ENCODE assay signal across 8 cellular contexts in genomic region chr20:1894951-1895673, GRCh38. TPM values are rescaled to one million over a fixed set of nuclear protein-coding genes. Genes with fewer than 3 reads are reported as not detected.
A peak's percentile ranks its signal among the peaks of the same experiment; 100 is the strongest.
DNase-seq lines count a peak whose midpoint lies in the region; ATAC-seq and TF ChIP-seq lines count a peak whose summit lies in the region.

Gene SIRPA (plus strand): TSS chr20:1895407. CDS start chr20:1895448, 41 bp downstream.

- CTCF ChIA-PET in CD8-positive, alpha-beta memory T cell (lab: Charles Lee) = no interaction called here
- CTCF ChIA-PET in HEK293 (lab: Yijun Ruan, JAX) = no interaction called here

- no peaks in the 10 kb centered on the region for H3K36me3 Mint-ChIP-seq in CD8-positive, alpha-beta memory T cell
- H3K36me3 Mint-ChIP-seq in endodermal cell (ENCODE audit: low read depth) = no peaks in the 10 kb centered on the region

- H3K4me3 ChIP-seq in CD8-positive, alpha-beta memory T cell (ENCODE audit: low read length) = no peak within 1 kb of the TSS
- H3K4me3 ChIP-seq in HEK293 (ENCODE audit: low read depth, low read length) = peak within 1 kb of the TSS; percentile 56
- peak within 1 kb of the TSS; percentile 84 for H3K4me3 ChIP-seq in SK-N-MC
- H3K4me3 ChIP-seq in endodermal cell (ENCODE audit: low read length) = peak within 1 kb of the TSS; percentile 74
- peak within 1 kb of the TSS; percentile 65 for H3K4me3 ChIP-seq in lower lobe of right lung
- peak within 1 kb of the TSS; percentile 76 to 85 for H3K4me3 ChIP-seq in stomach smooth muscle (ENCODE audit: low read length in 2 of 2)

- H3K4me1 ChIP-seq in CD8-positive, alpha-beta memory T cell (ENCODE audit: insufficient read depth, low read length) = no peaks in the 10 kb centered on the region
- peaks cover 16% of the 10 kb centered on the region for H3K4me1 ChIP-seq in HEK293 (ENCODE audit: control insufficient read depth, insufficient read depth, low read length)
- peaks cover 3% of the 10 kb centered on the region for H3K4me1 ChIP-seq in endodermal cell (ENCODE audit: control insufficient read depth, insufficient read depth, low read length)
- H3K4me1 ChIP-seq in lower lobe of right lung = peaks cover 54% of the 10 kb centered on the region
- H3K4me1 ChIP-seq in stomach smooth muscle (ENCODE audit: control insufficient read depth, insufficient read depth, low read length) = peaks cover 42% of the 10 kb centered on the region

- H3K27me3 Mint-ChIP-seq in CD8-positive, alpha-beta memory T cell = peaks cover 44 to 73% of the 10 kb centered on the region in 2 donors
- peaks cover 42% of the 10 kb centered on the region for H3K27me3 Mint-ChIP-seq in endodermal cell (ENCODE audit: insufficient read depth)

- peak within 1 kb of the TSS in 1 of 8 donors; percentile 31 for H3K27ac Mint-ChIP-seq in CD8-positive, alpha-beta memory T cell
- H3K27ac Mint-ChIP-seq in endodermal cell = peak within 1 kb of the TSS; percentile 5

- H3K9ac ChIP-seq in SK-N-MC (ENCODE audit: insufficient read length) (peak within 1 kb of the TSS; percentile 91), endodermal cell (ENCODE audit: extremely low read depth, low read length, poor library complexity, severe bottlenecking) (no peak within 1 kb of the TSS), stomach smooth muscle (ENCODE audit: low read length in 2 of 2) (peak within 1 kb of the TSS; percentile 80 to 83)

- peaks cover 0 to 9% (median 0%) of the 10 kb centered on the region in 3 donors for H3K4me1 Mint-ChIP-seq in CD8-positive, alpha-beta memory T cell
- peaks cover 44% of the 10 kb centered on the region for H3K4me1 Mint-ChIP-seq in endodermal cell

- DNase-seq in CD8-positive, alpha-beta memory T cell = no peak
- DNase-seq in SK-N-MC (ENCODE audit: low read depth, low spot score) (no peak), endodermal cell (peak; percentile 79), lower lobe of right lung (peak; percentile 58), DMS114 treated with DMSO at 0.1 percent for 48 hours (lab: John Stamatoyannopoulos, UW; ENCODE audit: unreplicated experiment) (no peak)

- H3K4me3 Mint-ChIP-seq in CD8-positive, alpha-beta memory T cell = peak within 1 kb of the TSS in 6 of 7 donors; percentile 50 to 84 (median 56)
- H3K4me3 Mint-ChIP-seq in endodermal cell = peak within 1 kb of the TSS; percentile 62

- ATAC-seq in lower lobe of right lung (peak; percentile 38 to 52), HG03460 (IDR thresholded peaks at IDR 0.05; ENCODE audit: unreplicated experiment) (no peak)

- intact Hi-C loops in lower lobe of right lung (cut with DNase I) = no loop called here

- peaks cover 13% of the 10 kb centered on the region for H3K27me3 ChIP-seq in CD8-positive, alpha-beta memory T cell (ENCODE audit: insufficient read depth, low read length, poor library complexity, severe bottlenecking)
- H3K27me3 ChIP-seq in endodermal cell (ENCODE audit: control insufficient read depth, insufficient read depth, low read length, poor library complexity, severe bottlenecking) (peaks cover 26% of the 10 kb centered on the region), lower lobe of right lung (ENCODE audit: low read depth) (peaks cover 39% of the 10 kb centered on the region), stomach smooth muscle (ENCODE audit: control insufficient read depth in 1 of 2, insufficient read depth in 2 of 2, low read length in 2 of 2) (no peaks in the 10 kb centered on the region)

- H3K36me3 ChIP-seq in CD8-positive, alpha-beta memory T cell (ENCODE audit: insufficient read depth, low read length) = no peaks in the 10 kb centered on the region
- H3K36me3 ChIP-seq in HEK293 (ENCODE audit: control insufficient read depth in 2 of 2, insufficient read depth in 1 of 2, low read length in 2 of 2) (no peaks in the 10 kb centered on the region), SK-N-MC (ENCODE audit: insufficient read depth, low read length) (no peaks in the 10 kb centered on the region; the same call in 1 of the 2 replicates), endodermal cell (ENCODE audit: control insufficient read depth, insufficient read depth, low read length) (no peaks in the 10 kb centered on the region), lower lobe of right lung (no peaks in the 10 kb centered on the region), stomach smooth muscle (ENCODE audit: control insufficient read depth in 2 of 2, insufficient read depth in 2 of 2, low read length in 2 of 2) (no peaks in the 10 kb centered on the region)

- 1 to 3% methylated on average over 10 to 67 of the region's 74 CpGs for WGBS in endodermal cell (ENCODE audit: insufficient coverage in 1 of 2, insufficient read length in 1 of 2), 2 experiments

- no peak for TF ChIP-seq CTCF in HEK293 (tag by site-specific recombination; IDR thresholded peaks at IDR 0.05)
- TF ChIP-seq CTCF in endodermal cell (conservative IDR thresholded peaks at IDR 0.05) = no peak
- TF ChIP-seq CTCF in lower lobe of right lung (IDR thresholded peaks at IDR 0.05) = no peak

- H3K27ac ChIP-seq in CD8-positive, alpha-beta memory T cell (ENCODE audit: low read depth, low read length) = peak within 1 kb of the TSS; percentile 43
- H3K27ac ChIP-seq in HEK293 (ENCODE audit: extremely low read depth, low read depth, low read length) (peak within 1 kb of the TSS; percentile 79; the same call in 1 of the 2 replicates), SK-N-MC (peak within 1 kb of the TSS; percentile 71), endodermal cell (ENCODE audit: low read depth, low read length) (no peak within 1 kb of the TSS), lower lobe of right lung (peak within 1 kb of the TSS; percentile 85), stomach smooth muscle (ENCODE audit: low read length) (peak within 1 kb of the TSS; percentile 78)

- POLR2A ChIA-PET in CD8-positive, alpha-beta memory T cell (lab: Charles Lee) = no interaction called here
- POLR2A ChIA-PET in HEK293 (lab: Yijun Ruan, JAX) = no interaction called here

- no peaks in the 10 kb centered on the region for H3K9me3 ChIP-seq in CD8-positive, alpha-beta memory T cell (ENCODE audit: low read length)
- H3K9me3 ChIP-seq in HEK293 (ENCODE audit: control insufficient read depth, insufficient read depth, low read depth, low read length) (no peaks in the 10 kb centered on the region), SK-N-MC (ENCODE audit: low read depth, low read length) (no peaks in the 10 kb centered on the region), endodermal cell (ENCODE audit: control insufficient read depth, low read length) (no peaks in the 10 kb centered on the region), lower lobe of right lung (no peaks in the 10 kb centered on the region), stomach smooth muscle (ENCODE audit: control insufficient read depth in 2 of 2, low read length in 2 of 2) (no peaks in the 10 kb centered on the region)

- no peaks in the 10 kb centered on the region for H3K9me3 Mint-ChIP-seq in CD8-positive, alpha-beta memory T cell
- no peaks in the 10 kb centered on the region for H3K9me3 Mint-ChIP-seq in endodermal cell

TF ChIP-seq in HEK293, 187 proteins besides CTCF, POLR2A, EP300 and RAD21 (continues in another document):
- TF ChIP-seq SP2 (tag by site-specific recombination; IDR thresholded peaks at IDR 0.05) (0 out of 2 replicates have a peak, but pooled peaks have one; percentile 13), ZNF10 (tag by site-specific recombination; IDR thresholded peaks at IDR 0.05) (no peak), ZNF596 (tag by site-specific recombination; IDR thresholded peaks at IDR 0.05) (peak; percentile 70), KLF9 (tag by site-specific recombination; IDR thresholded peaks at IDR 0.05; ENCODE audit: low read depth) (0 out of 2 replicates have a peak, but pooled peaks have one; percentile 23), ZNF660 (tag by site-specific recombination; IDR thresholded peaks at IDR 0.05) (no peak), ZBTB6 (tag by site-specific recombination; IDR thresholded peaks at IDR 0.05) (no peak), ZSCAN30 (tag by site-specific recombination; IDR thresholded peaks at IDR 0.05) (0 out of 2 replicates have a peak, but pooled peaks have one; percentile 17), KLF7 (tag by site-specific recombination; IDR thresholded peaks at IDR 0.05; ENCODE audit: borderline replicate concordance) (no peak)
- TF ChIP-seq, protein P1, sequence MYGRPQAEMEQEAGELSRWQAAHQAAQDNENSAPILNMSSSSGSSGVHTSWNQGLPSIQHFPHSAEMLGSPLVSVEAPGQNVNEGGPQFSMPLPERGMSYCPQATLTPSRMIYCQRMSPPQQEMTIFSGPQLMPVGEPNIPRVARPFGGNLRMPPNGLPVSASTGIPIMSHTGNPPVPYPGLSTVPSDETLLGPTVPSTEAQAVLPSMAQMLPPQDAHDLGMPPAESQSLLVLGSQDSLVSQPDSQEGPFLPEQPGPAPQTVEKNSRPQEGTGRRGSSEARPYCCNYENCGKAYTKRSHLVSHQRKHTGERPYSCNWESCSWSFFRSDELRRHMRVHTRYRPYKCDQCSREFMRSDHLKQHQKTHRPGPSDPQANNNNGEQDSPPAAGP (tag by site-specific recombination; IDR thresholded peaks at IDR 0.05) = 0 out of 2 replicates have a peak, but pooled peaks have one; percentile 39
- TF ChIP-seq, protein P2, sequence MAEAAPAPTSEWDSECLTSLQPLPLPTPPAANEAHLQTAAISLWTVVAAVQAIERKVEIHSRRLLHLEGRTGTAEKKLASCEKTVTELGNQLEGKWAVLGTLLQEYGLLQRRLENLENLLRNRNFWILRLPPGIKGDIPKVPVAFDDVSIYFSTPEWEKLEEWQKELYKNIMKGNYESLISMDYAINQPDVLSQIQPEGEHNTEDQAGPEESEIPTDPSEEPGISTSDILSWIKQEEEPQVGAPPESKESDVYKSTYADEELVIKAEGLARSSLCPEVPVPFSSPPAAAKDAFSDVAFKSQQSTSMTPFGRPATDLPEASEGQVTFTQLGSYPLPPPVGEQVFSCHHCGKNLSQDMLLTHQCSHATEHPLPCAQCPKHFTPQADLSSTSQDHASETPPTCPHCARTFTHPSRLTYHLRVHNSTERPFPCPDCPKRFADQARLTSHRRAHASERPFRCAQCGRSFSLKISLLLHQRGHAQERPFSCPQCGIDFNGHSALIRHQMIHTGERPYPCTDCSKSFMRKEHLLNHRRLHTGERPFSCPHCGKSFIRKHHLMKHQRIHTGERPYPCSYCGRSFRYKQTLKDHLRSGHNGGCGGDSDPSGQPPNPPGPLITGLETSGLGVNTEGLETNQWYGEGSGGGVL (tag by site-specific recombination; IDR thresholded peaks at IDR 0.05) = peak; percentile 96

RNA-seq across cellular contexts. Expression of gene SIRPA, which starts in this region (rescaled TPM):
- under 1 TPM; 0.53 to 0.66 TPM for total RNA-seq in CD8-positive, alpha-beta memory T cell
- polyA plus RNA-seq in CD8-positive, alpha-beta memory T cell = not detected
- total RNA-seq in endodermal cell (1 to 10 TPM; 5.1 to 6.3 TPM), lower lobe of right lung (130 TPM)
- polyA plus RNA-seq in endodermal cell (2013, experiment 1 of 2) = 11.6 TPM
- polyA plus RNA-seq in endodermal cell (2013, experiment 2 of 2) = 11.1 TPM

Comparison
In these comparisons a context has a peak if more than half of its experiments do, and no peak if none do; other contexts are left out.
1. RNA of gene SIRPA (total RNA-seq): 130 TPM in lower lobe of right lung (single experiment); 5.1 to 6.3 TPM in endodermal cell and 0.53 to 0.66 TPM in CD8-positive, alpha-beta memory T cell; every median in the first group is over 10 times any median in the second.
2. DNase-seq: peak in endodermal cell (single experiment) and lower lobe of right lung (single experiment); none in CD8-positive, alpha-beta memory T cell (0 of 5), SK-N-MC (single experiment) and DMS114 treated with DMSO at 0.1 percent for 48 hours (single experiment).